In genomic region chr5:126777257-126777973, GRCh38 we compare ENCODE assay signal across 1 cellular context.
TF ChIP-seq lines count a peak whose summit lies in the region.

No MANE protein-coding gene starts in this region.

TF ChIP-seq in HepG2, 621 proteins besides CTCF, POLR2A, EP300 and RAD21 (continued from another document and continues in another):
- TF ChIP-seq, protein P1, sequence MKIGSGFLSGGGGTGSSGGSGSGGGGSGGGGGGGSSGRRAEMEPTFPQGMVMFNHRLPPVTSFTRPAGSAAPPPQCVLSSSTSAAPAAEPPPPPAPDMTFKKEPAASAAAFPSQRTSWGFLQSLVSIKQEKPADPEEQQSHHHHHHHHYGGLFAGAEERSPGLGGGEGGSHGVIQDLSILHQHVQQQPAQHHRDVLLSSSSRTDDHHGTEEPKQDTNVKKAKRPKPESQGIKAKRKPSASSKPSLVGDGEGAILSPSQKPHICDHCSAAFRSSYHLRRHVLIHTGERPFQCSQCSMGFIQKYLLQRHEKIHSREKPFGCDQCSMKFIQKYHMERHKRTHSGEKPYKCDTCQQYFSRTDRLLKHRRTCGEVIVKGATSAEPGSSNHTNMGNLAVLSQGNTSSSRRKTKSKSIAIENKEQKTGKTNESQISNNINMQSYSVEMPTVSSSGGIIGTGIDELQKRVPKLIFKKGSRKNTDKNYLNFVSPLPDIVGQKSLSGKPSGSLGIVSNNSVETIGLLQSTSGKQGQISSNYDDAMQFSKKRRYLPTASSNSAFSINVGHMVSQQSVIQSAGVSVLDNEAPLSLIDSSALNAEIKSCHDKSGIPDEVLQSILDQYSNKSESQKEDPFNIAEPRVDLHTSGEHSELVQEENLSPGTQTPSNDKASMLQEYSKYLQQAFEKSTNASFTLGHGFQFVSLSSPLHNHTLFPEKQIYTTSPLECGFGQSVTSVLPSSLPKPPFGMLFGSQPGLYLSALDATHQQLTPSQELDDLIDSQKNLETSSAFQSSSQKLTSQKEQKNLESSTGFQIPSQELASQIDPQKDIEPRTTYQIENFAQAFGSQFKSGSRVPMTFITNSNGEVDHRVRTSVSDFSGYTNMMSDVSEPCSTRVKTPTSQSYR (CRISPR knock-in tag; IDR thresholded peaks at IDR 0.05; ENCODE audit: borderline replicate concordance), result no peak
- TF ChIP-seq ATF7 (IDR thresholded peaks at IDR 0.05) (no peak), ATF7 (CRISPR knock-in tag; IDR thresholded peaks at IDR 0.05) (no peak; the same call in 1 of the 2 replicates), NR3C1 (CRISPR knock-in tag; IDR thresholded peaks at IDR 0.05) (no peak), PHF20 (CRISPR knock-in tag; IDR thresholded peaks at IDR 0.05) (no peak; the same call in 1 of the 2 replicates), IKZF4 (CRISPR knock-in tag; IDR thresholded peaks at IDR 0.05; ENCODE audit: borderline replicate concordance, low read depth, not compliant biosample characterization) (peak; percentile 52), GATAD2A (CRISPR knock-in tag; IDR thresholded peaks at IDR 0.05) (no peak), ZNF354B (CRISPR knock-in tag; IDR thresholded peaks at IDR 0.05) (no peak), ZMYM4 (CRISPR knock-in tag; IDR thresholded peaks at IDR 0.05) (0 out of 2 replicates have a peak, but pooled peaks have one; percentile 4), ZNF558 (CRISPR knock-in tag; IDR thresholded peaks at IDR 0.05; ENCODE audit: borderline replicate concordance) (peak; percentile 10), ZNF235 (CRISPR knock-in tag; IDR thresholded peaks at IDR 0.05; ENCODE audit: borderline replicate concordance) (no peak), GPBP1L1 (CRISPR knock-in tag; IDR thresholded peaks at IDR 0.05) (no peak), ZNF772 (CRISPR knock-in tag; IDR thresholded peaks at IDR 0.05) (no peak), ZNF441 (CRISPR knock-in tag; IDR thresholded peaks at IDR 0.05; ENCODE audit: borderline replicate concordance) (0 out of 2 replicates have a peak, but pooled peaks have one; percentile 59), ZNF550 (CRISPR knock-in tag; IDR thresholded peaks at IDR 0.05; ENCODE audit: borderline replicate concordance) (no peak), MLX (CRISPR knock-in tag; IDR thresholded peaks at IDR 0.05) (no peak), CENPT (CRISPR knock-in tag; IDR thresholded peaks at IDR 0.05; ENCODE audit: low read depth) (peak; percentile 53; the same call in 1 of the 2 replicates), ZNF30 (CRISPR knock-in tag; IDR thresholded peaks at IDR 0.05) (no peak), HOXA9 (CRISPR knock-in tag; IDR thresholded peaks at IDR 0.05; ENCODE audit: borderline replicate concordance) (no peak), ZNF576 (CRISPR knock-in tag; IDR thresholded peaks at IDR 0.05) (peak; percentile 21; the same call in 1 of the 2 replicates), BORCS8-MEF2B (CRISPR knock-in tag; IDR thresholded peaks at IDR 0.05) (peak; percentile 57; the same call in 1 of the 2 replicates), TAF15 (IDR thresholded peaks at IDR 0.05; ENCODE audit: low read depth, low read length, poor library complexity, severe bottlenecking) (peak; percentile 6), ESRRA (CRISPR knock-in tag; IDR thresholded peaks at IDR 0.05; ENCODE audit: low read depth) (no peak), ZNF12 (CRISPR knock-in tag; IDR thresholded peaks at IDR 0.05) (no peak), RBFOX2 (IDR thresholded peaks at IDR 0.05; ENCODE audit: low read depth, low read length) (peak; percentile 85), ATRX (CRISPR knock-in tag; IDR thresholded peaks at IDR 0.05; ENCODE audit: borderline replicate concordance) (no peak), KLF12 (CRISPR knock-in tag; IDR thresholded peaks at IDR 0.05; ENCODE audit: borderline replicate concordance) (no peak), MAZ (IDR thresholded peaks at IDR 0.05; ENCODE audit: borderline replicate concordance, low read depth, low read length) (no peak; the same call in 1 of the 2 replicates), MAZ (CRISPR knock-in tag; IDR thresholded peaks at IDR 0.05; ENCODE audit: low read depth) (peak; percentile 26; the same call in 1 of the 2 replicates), NPAS2 (CRISPR knock-in tag; IDR thresholded peaks at IDR 0.05; ENCODE audit: borderline replicate concordance) (no peak), ZNF569 (CRISPR knock-in tag; IDR thresholded peaks at IDR 0.05; ENCODE audit: borderline replicate concordance) (no peak), NR2F2 (IDR thresholded peaks at IDR 0.05; ENCODE audit: borderline replicate concordance, low read depth) (peak; percentile 35; the same call in 1 of the 2 replicates), GFI1 (CRISPR knock-in tag; IDR thresholded peaks at IDR 0.05; ENCODE audit: borderline replicate concordance) (no peak), ZFYVE20 (CRISPR knock-in tag; IDR thresholded peaks at IDR 0.05; ENCODE audit: borderline replicate concordance, low read depth) (no peak), ZNF557 (CRISPR knock-in tag; IDR thresholded peaks at IDR 0.05) (0 out of 2 replicates have a peak, but pooled peaks have one; percentile 54), HES4 (CRISPR knock-in tag; IDR thresholded peaks at IDR 0.05; ENCODE audit: borderline replicate concordance) (peak; percentile 93), SMAD3 (CRISPR knock-in tag; IDR thresholded peaks at IDR 0.05) (no peak), ZFP36L1 (CRISPR knock-in tag; IDR thresholded peaks at IDR 0.05) (no peak), ZNF160 (CRISPR knock-in tag; IDR thresholded peaks at IDR 0.05) (no peak), YEATS4 (CRISPR knock-in tag; IDR thresholded peaks at IDR 0.05; ENCODE audit: borderline replicate concordance) (peak; percentile 71; the same call in 1 of the 2 replicates), SOX13 (IDR thresholded peaks at IDR 0.05) (no peak), SOX13 (CRISPR knock-in tag; conservative IDR thresholded peaks at IDR 0.05 in 1 of 2, IDR thresholded peaks at IDR 0.05 in 1 of 2) (no peak), SRY (CRISPR knock-in tag; IDR thresholded peaks at IDR 0.05) (peak; percentile 24; the same call in 1 of the 2 replicates), ATF7-NPFF (CRISPR knock-in tag; IDR thresholded peaks at IDR 0.05; ENCODE audit: low read depth) (no peak; the same call in 1 of the 2 replicates), NFRKB (IDR thresholded peaks at IDR 0.05) (no peak), LRRFIP1 (CRISPR knock-in tag; conservative IDR thresholded peaks at IDR 0.05) (no peak), NFATC3 (CRISPR knock-in tag; IDR thresholded peaks at IDR 0.05) (no peak), RBM22 (optimal IDR thresholded peaks at IDR 0.05; ENCODE audit: low read length) (no peak), AKAP8 (CRISPR knock-in tag; IDR thresholded peaks at IDR 0.05) (no peak), ZNF563 (CRISPR knock-in tag; IDR thresholded peaks at IDR 0.05) (peak; percentile 86), ZNF101 (CRISPR knock-in tag; IDR thresholded peaks at IDR 0.05; ENCODE audit: borderline replicate concordance, low read depth) (no peak; the same call in 1 of the 2 replicates), KDM4B (CRISPR knock-in tag; IDR thresholded peaks at IDR 0.05) (no peak)
- TF ChIP-seq, protein P2, sequence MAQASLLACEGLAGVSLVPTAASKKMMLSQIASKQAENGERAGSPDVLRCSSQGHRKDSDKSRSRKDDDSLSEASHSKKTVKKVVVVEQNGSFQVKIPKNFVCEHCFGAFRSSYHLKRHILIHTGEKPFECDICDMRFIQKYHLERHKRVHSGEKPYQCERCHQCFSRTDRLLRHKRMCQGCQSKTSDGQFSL (CRISPR knock-in tag; IDR thresholded peaks at IDR 0.05), result 0 out of 2 replicates have a peak, but pooled peaks have one; percentile 37
- TF ChIP-seq, protein P3, sequence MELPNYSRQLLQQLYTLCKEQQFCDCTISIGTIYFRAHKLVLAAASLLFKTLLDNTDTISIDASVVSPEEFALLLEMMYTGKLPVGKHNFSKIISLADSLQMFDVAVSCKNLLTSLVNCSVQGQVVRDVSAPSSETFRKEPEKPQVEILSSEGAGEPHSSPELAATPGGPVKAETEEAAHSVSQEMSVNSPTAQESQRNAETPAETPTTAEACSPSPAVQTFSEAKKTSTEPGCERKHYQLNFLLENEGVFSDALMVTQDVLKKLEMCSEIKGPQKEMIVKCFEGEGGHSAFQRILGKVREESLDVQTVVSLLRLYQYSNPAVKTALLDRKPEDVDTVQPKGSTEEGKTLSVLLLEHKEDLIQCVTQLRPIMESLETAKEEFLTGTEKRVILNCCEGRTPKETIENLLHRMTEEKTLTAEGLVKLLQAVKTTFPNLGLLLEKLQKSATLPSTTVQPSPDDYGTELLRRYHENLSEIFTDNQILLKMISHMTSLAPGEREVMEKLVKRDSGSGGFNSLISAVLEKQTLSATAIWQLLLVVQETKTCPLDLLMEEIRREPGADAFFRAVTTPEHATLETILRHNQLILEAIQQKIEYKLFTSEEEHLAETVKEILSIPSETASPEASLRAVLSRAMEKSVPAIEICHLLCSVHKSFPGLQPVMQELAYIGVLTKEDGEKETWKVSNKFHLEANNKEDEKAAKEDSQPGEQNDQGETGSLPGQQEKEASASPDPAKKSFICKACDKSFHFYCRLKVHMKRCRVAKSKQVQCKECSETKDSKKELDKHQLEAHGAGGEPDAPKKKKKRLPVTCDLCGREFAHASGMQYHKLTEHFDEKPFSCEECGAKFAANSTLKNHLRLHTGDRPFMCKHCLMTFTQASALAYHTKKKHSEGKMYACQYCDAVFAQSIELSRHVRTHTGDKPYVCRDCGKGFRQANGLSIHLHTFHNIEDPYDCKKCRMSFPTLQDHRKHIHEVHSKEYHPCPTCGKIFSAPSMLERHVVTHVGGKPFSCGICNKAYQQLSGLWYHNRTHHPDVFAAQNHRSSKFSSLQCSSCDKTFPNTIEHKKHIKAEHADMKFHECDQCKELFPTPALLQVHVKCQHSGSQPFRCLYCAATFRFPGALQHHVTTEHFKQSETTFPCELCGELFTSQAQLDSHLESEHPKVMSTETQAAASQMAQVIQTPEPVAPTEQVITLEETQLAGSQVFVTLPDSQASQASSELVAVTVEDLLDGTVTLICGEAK (IDR thresholded peaks at IDR 0.05), result no peak
- TF ChIP-seq, protein P3 (CRISPR knock-in tag; IDR thresholded peaks at IDR 0.05), result peak; percentile 12; the same call in 1 of the 2 replicates
- TF ChIP-seq, protein P4, sequence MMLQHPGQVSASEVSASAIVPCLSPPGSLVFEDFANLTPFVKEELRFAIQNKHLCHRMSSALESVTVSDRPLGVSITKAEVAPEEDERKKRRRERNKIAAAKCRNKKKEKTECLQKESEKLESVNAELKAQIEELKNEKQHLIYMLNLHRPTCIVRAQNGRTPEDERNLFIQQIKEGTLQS (CRISPR knock-in tag; IDR thresholded peaks at IDR 0.05), result peak; percentile 37; the same call in 1 of the 2 replicates
